In the genomic region with DNA sequence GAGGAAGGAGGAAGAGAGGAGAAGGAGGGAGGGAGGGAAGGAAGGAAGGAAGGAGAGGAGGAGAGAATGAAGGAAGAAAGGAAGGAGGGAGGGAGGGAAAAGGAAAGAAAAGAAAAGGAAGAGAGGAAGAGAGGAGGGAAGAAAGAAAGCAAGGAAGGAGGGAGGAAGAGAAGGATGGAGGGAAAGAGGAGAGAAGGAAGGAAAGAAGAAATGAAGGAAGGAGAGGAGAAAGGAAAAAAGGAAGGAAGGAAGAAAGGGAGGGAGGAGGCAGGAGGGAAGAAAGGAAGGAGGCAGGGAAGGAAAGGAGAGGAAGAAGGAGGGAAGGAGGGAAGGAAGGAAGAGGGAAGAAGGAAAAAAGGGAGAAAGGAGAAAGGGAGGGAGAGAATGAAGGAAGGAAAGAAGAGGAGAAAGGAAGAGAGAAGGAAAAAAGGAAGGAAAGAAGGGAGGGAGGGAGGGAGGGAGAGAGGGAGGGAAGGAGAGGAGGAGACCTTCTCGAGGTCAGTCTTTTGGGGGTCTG, we compare ENCODE assay signal across 11 cellular contexts. TPM values are rescaled to one million over a fixed set of nuclear protein-coding genes. Genes with fewer than 3 reads are reported as not detected.
"Had no signal": no experiment of that assay in that cellular context is flagged by ENCODE, and none has a peak within 500 bp of the region (broad histone marks: within the 10 kb centered on the region; RNA-seq: fewer than 3 reads in every experiment).

No MANE protein-coding gene starts in this region.

- ATAC-seq: GM23338 had no signal

- H3K9ac ChIP-seq: KMS-11 had no signal

- H3K4me3 ChIP-seq: GM23338 had no signal

- FAIRE-seq: H1, H54 had no signal

- H3K27ac ChIP-seq: HL-60, KMS-11 had no signal

- H3K4me2 ChIP-seq: GM23338, KMS-11 had no signal

- DNase-seq: H9, HCEC 1CT, HFFc6, IMR-90, KBM-7 had no signal

- H2AFZ ChIP-seq: GM23338 had no signal

RNA-seq across cellular contexts. Expression of a gene that starts 13.4 kb away (rescaled TPM):
- total RNA-seq: GM23338, H1, H9, HFFc6, IMR-90 had no signal
- polyA plus RNA-seq: GM23338, H1, IMR-90 had no signal

RNA-seq across cellular contexts. Expression of a gene that starts 46.2 kb away (rescaled TPM):
- total RNA-seq: GM23338, H1, H9, HFFc6, HT1080, IMR-90 had no signal
- polyA plus RNA-seq: GM23338, H1, IMR-90 had no signal

RNA-seq across cellular contexts. Expression of a gene that starts 56.2 kb away (rescaled TPM):
- total RNA-seq: HFFc6, HT1080, IMR-90 had no signal
- polyA plus RNA-seq: IMR-90 had no signal
